In genomic region chr17:38606646-38607611, GRCh38 we compare ENCODE assay signal across 8 cellular contexts. TPM values are rescaled to one million over a fixed set of nuclear protein-coding genes. Genes with fewer than 3 reads are reported as not detected.
DNase-seq lines count a peak whose midpoint lies in the region; ATAC-seq and TF ChIP-seq lines count a peak whose summit lies in the region.

No MANE protein-coding gene starts in this region.

- H3K36me3 Mint-ChIP-seq in chondrocyte (ENCODE audit: low read depth) (no peaks in the 10 kb centered on the region), naive B cell (peaks cover 0 to 9% of the 10 kb centered on the region in 2 donors)

- intact Hi-C loops in A673 (cut with micrococcal nuclease; ENCODE audit: unreplicated experiment), result no loop called here

- H3K9me3 Mint-ChIP-seq in chondrocyte (ENCODE audit: low read depth), result no peaks in the 10 kb centered on the region
- H3K9me3 Mint-ChIP-seq in naive B cell, result peaks cover 0 to 6% (median 3%) of the 10 kb centered on the region in 7 donors

- peaks cover 12% of the 10 kb centered on the region for H3K4me1 Mint-ChIP-seq in chondrocyte (ENCODE audit: low read depth)
- H3K4me1 Mint-ChIP-seq in naive B cell, result peaks cover 13 to 29% (median 25%) of the 10 kb centered on the region in 3 donors

- ATAC-seq in naive B cell (ENCODE audit: low read depth in 2 of 2) (no peak), GM18498 (IDR thresholded peaks at IDR 0.05; ENCODE audit: unreplicated experiment) (no peak)

- no peaks in the 10 kb centered on the region for H3K36me3 ChIP-seq in A673 (ENCODE audit: insufficient read depth, low read length, poor library complexity, severe bottlenecking)
- H3K36me3 ChIP-seq in MG63, result no peaks in the 10 kb centered on the region

- H3K27ac ChIP-seq in A673 (ENCODE audit: low read depth, low read length, poor library complexity, severe bottlenecking), result no peak overlapping the region

- no peak overlapping the region for H3K27ac Mint-ChIP-seq in chondrocyte (ENCODE audit: unreplicated experiment)
- H3K27ac Mint-ChIP-seq in naive B cell, result no peak overlapping the region

- H3K27me3 Mint-ChIP-seq in chondrocyte (ENCODE audit: low read depth), result peaks cover 44% of the 10 kb centered on the region
- peaks cover 44 to 87% (median 78%) of the 10 kb centered on the region in 3 donors for H3K27me3 Mint-ChIP-seq in naive B cell

- no peak for DNase-seq in A673 (ENCODE audit: low spot score)
- DNase-seq in MG63, result peak; percentile 47
- DNase-seq in chondrocyte (ENCODE audit: low spot score), result no peak
- no peak for DNase-seq in naive B cell
- no peak for DNase-seq in NCI-H2171 (lab: John Stamatoyannopoulos, UW)
- DNase-seq in activated CD4-positive, CD25-positive, alpha-beta regulatory T cell treated with anti-CD3 and anti-CD28 coated beads, Interleukin-2, amount 50 U/mL, for 72 hours, result no peak
- DNase-seq in dedifferentiated amniotic fluid mesenchymal stem cell (ENCODE audit: extremely low spot score), result no peak

- no TSS peak for BruUV-seq in A673 (replicated peaks; lab: Mats Ljungman, UMichigan)

- CTCF ChIA-PET in A673 (lab: Charles Lee), result interaction anchor here (0.7 to 1.3 kb wide), 2 partner anchors 18 to 49 kb away, joined by 3 to 4 read pairs; no protein-coding TSS in a partner anchor

- H3K4me1 ChIP-seq in A673 (ENCODE audit: insufficient read depth, low read length, poor library complexity, severe bottlenecking), result peaks cover 7% of the 10 kb centered on the region

- H3K4me3 Mint-ChIP-seq in chondrocyte (ENCODE audit: unreplicated experiment) (peak overlapping the region; percentile 40), naive B cell (peak overlapping the region; percentile 25 to 85 (median 69))

- H3K4me3 ChIP-seq in A673 (ENCODE audit: low read depth, low read length, poor library complexity, severe bottlenecking) (peak overlapping the region; percentile 49), MG63 (peak overlapping the region; percentile 59)

- H3K9me3 ChIP-seq in A673 (ENCODE audit: low read depth, low read length, poor library complexity, severe bottlenecking) (no peaks in the 10 kb centered on the region), MG63 (no peaks in the 10 kb centered on the region; the same call in 1 of the 2 replicates)

- POLR2A ChIA-PET in A673 (lab: Charles Lee; ENCODE audit: low non-redundant PET), result no interaction called here

- H3K27me3 ChIP-seq in A673 (replicated peaks; ENCODE audit: insufficient read depth, low read depth, low read length, poor library complexity) (no peaks in the 10 kb centered on the region), MG63 (peaks cover 4% of the 10 kb centered on the region; the same call in 1 of the 2 replicates)

- TF ChIP-seq CTCF in A673 (conservative IDR thresholded peaks at IDR 0.05; ENCODE audit: low read depth, low read length) (peak; percentile 14; the same call in 1 of the 2 replicates), chondrocyte (IDR thresholded peaks at IDR 0.05) (peak; percentile 48)

RNA-seq across cellular contexts. Expression of gene SRCIN1, which starts 1.2 kb away (rescaled TPM):
- 1.6 and 3.5 TPM in 2 replicates for total RNA-seq in A673 (2021)
- 0.05 and 0.07 TPM in 2 replicates for total RNA-seq in MG63 (2014; rRNA removed; shearing (Covaris generic); ENCODE audit: low replicate concordance)
- total RNA-seq in chondrocyte, result 0.30 to 0.51 TPM in 2 of 3 replicates, not detected in the other
- not detected for polyA plus RNA-seq in naive B cell (ENCODE audit: low read depth in 6 of 6)
